Comparison of ENCODE assay signal across 1 cellular context in the genomic region with DNA sequence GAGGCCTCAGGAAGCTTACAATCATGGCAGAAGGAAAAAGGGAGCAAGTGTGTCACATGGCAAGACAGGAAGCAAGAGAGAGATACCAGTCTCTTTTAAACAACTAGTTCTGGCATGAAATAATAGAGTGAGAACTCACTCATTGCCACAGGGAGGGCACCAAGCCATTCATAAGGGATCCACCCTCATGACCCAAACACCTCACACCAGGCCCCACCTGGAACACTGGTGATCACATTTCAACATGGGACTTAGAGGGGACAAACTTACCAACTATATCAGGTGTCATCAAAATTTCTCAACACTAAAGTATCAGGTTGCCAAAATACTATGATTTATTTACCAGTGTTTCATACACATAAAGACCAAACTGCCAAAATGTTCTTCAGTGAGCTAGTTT. TPM values are rescaled to one million over a fixed set of nuclear protein-coding genes. Genes with fewer than 3 reads are reported as not detected.
"Had no signal": no experiment of that assay in that cellular context is flagged by ENCODE, and none has a peak within 500 bp of the region (broad histone marks: within the 10 kb centered on the region; RNA-seq: fewer than 3 reads in every experiment).

No MANE protein-coding gene starts in this region.

RNA-seq across cellular contexts. Expression of a gene that starts 55.8 kb away (rescaled TPM):
- polyA plus RNA-seq: IMR-90 had no signal
